8 cellular contexts compared by ENCODE assay signal in the genomic region with DNA sequence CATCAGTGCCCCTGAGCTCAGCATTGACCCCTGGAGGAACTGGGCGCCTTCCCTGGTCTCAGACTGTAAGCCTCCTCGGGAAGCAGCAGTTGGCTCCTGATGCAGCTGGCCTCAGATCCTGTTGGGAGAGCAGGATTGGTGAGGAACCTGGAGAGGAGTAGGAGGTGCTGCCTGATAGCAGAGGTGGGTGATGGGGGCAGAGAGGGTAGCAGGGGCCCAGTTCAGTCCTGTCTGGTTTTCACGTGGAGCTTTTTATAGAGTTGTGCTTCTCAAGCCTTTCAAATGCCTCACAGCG. TPM values are rescaled to one million over a fixed set of nuclear protein-coding genes. Genes with fewer than 3 reads are reported as not detected.
DNase-seq lines count a peak whose midpoint lies in the region; ATAC-seq, FAIRE-seq and TF ChIP-seq lines count a peak whose summit lies in the region.

No MANE protein-coding gene starts in this region.

- no peak overlapping the region for H2BK120ac ChIP-seq in IMR-90 (ENCODE audit: low read depth, low read length)

- H2AK5ac ChIP-seq in IMR-90 (ENCODE audit: low read depth, low read length), result 0 out of 2 replicates have a peak overlapping the region, but pooled peaks have one; percentile 21

- H3K4me3 Mint-ChIP-seq in CD8-positive, alpha-beta T cell, result peak overlapping the region; percentile 63
- H3K4me3 Mint-ChIP-seq in activated naive CD8-positive, alpha-beta T cell treated with anti-CD3 and anti-CD28 coated beads, Interleukin-2, amount 10 ng/mL, durations not matched to agents 7 days and 5 days, result peak overlapping the region; percentile 82
- H3K4me3 Mint-ChIP-seq in natural killer cell treated with Interleukin-12 subunit alpha and Interleukin-12 subunit beta and Interleukin-15 and Interleukin-18, amount 100 ng/mL, for 72 hours, result peak overlapping the region; percentile 87

- TF ChIP-seq RAD21 in IMR-90 (IDR thresholded peaks at IDR 0.05; ENCODE audit: low read length), result no peak

- peaks cover 14 to 69% of the 10 kb centered on the region in 2 experiments for H3K79me1 ChIP-seq in IMR-90 (ENCODE audit: low read depth in 1 of 2, low read length in 2 of 2)

- H2BK20ac ChIP-seq in IMR-90 (ENCODE audit: low read depth, low read length), result no peak overlapping the region

- H2AFZ ChIP-seq in IMR-90 (replicated peaks; ENCODE audit: low read length, poor library complexity), result peak overlapping the region; percentile 48

- H3K4me1 Mint-ChIP-seq in CD8-positive, alpha-beta T cell (ENCODE audit: low read depth), result peaks cover 68% of the 10 kb centered on the region
- peaks cover 54% of the 10 kb centered on the region for H3K4me1 Mint-ChIP-seq in activated naive CD8-positive, alpha-beta T cell treated with anti-CD3 and anti-CD28 coated beads, Interleukin-2, amount 10 ng/mL, durations not matched to agents 7 days and 5 days
- H3K4me1 Mint-ChIP-seq in natural killer cell treated with Interleukin-12 subunit alpha and Interleukin-12 subunit beta and Interleukin-15 and Interleukin-18, amount 100 ng/mL, for 72 hours (ENCODE audit: low read depth in 2 of 2), result peaks cover 52 to 53% of the 10 kb centered on the region in 2 donors

- H4K20me1 ChIP-seq in IMR-90 (ENCODE audit: insufficient read depth, low read length), result peaks cover 7% of the 10 kb centered on the region

- CTCF ChIA-PET in CD8-positive, alpha-beta T cell (lab: Charles Lee), result interaction anchor here (1.0 to 2.4 kb wide), 5 partner anchors 21 to 82 kb away, joined by 4 to 11 read pairs (median 6); no protein-coding TSS in a partner anchor
- CTCF ChIA-PET in IMR-90 (lab: Yijun Ruan, JAX), result interaction anchor here (0.6 to 1.1 kb wide), 3 partner anchors 11 to 100 kb away, joined by 3 to 5 read pairs (median 3); no protein-coding TSS in a partner anchor

- no peak overlapping the region for H3K18ac ChIP-seq in IMR-90 (ENCODE audit: low read depth, low read length)

- no peak overlapping the region for H4K91ac ChIP-seq in IMR-90 (ENCODE audit: insufficient read depth, low read depth, low read length)

- no peak overlapping the region for H3K56ac ChIP-seq in IMR-90 (ENCODE audit: extremely low read depth, insufficient read depth, low read length)

- no peak for TF ChIP-seq CTCF in CD8-positive, alpha-beta T cell (IDR thresholded peaks at IDR 0.05)
- no peak for TF ChIP-seq CTCF in IMR-90 (conservative IDR thresholded peaks at IDR 0.05; ENCODE audit: low read depth, low read length)
- TF ChIP-seq CTCF in ascending aorta (IDR thresholded peaks at IDR 0.05), result no peak

- H3K27me3 ChIP-seq in CD8-positive, alpha-beta T cell (ENCODE audit: insufficient read depth, low read length), result no peaks in the 10 kb centered on the region
- H3K27me3 ChIP-seq in IMR-90 (ENCODE audit: control insufficient read depth, insufficient read depth, low read length) (no peaks in the 10 kb centered on the region), ascending aorta (no peaks in the 10 kb centered on the region)

- peaks cover 35% of the 10 kb centered on the region for H3K9me1 ChIP-seq in IMR-90 (ENCODE audit: insufficient read depth, low read length)

- no peak overlapping the region for H3K4me3 ChIP-seq in CD8-positive, alpha-beta T cell (ENCODE audit: low read depth, low read length)
- H3K4me3 ChIP-seq in IMR-90 (ENCODE audit: insufficient read depth, low read depth, low read length) (no peak overlapping the region), ascending aorta (no peak overlapping the region)

- no peak for FAIRE-seq in GM12892 (lab: Jason Lieb, UNC)

- H3K9ac ChIP-seq in IMR-90 (ENCODE audit: low read depth, low read length), result no peak overlapping the region

- H3K36me3 Mint-ChIP-seq in CD8-positive, alpha-beta T cell, result peaks cover under 1% of the 10 kb centered on the region
- peaks cover 4% of the 10 kb centered on the region for H3K36me3 Mint-ChIP-seq in activated naive CD8-positive, alpha-beta T cell treated with anti-CD3 and anti-CD28 coated beads, Interleukin-2, amount 10 ng/mL, durations not matched to agents 7 days and 5 days
- H3K36me3 Mint-ChIP-seq in natural killer cell treated with Interleukin-12 subunit alpha and Interleukin-12 subunit beta and Interleukin-15 and Interleukin-18, amount 100 ng/mL, for 72 hours, result no peaks in the 10 kb centered on the region

- no peaks in the 10 kb centered on the region for H3K36me3 ChIP-seq in CD8-positive, alpha-beta T cell (ENCODE audit: insufficient read depth, low read length)
- H3K36me3 ChIP-seq in IMR-90 (ENCODE audit: control insufficient read depth, insufficient read depth, low read length), result no peaks in the 10 kb centered on the region
- no peaks in the 10 kb centered on the region for H3K36me3 ChIP-seq in ascending aorta

- H3K9me3 Mint-ChIP-seq in CD8-positive, alpha-beta T cell, result no peaks in the 10 kb centered on the region
- H3K9me3 Mint-ChIP-seq in activated naive CD8-positive, alpha-beta T cell treated with anti-CD3 and anti-CD28 coated beads, Interleukin-2, amount 10 ng/mL, durations not matched to agents 7 days and 5 days, result no peaks in the 10 kb centered on the region
- H3K9me3 Mint-ChIP-seq in natural killer cell treated with Interleukin-12 subunit alpha and Interleukin-12 subunit beta and Interleukin-15 and Interleukin-18, amount 100 ng/mL, for 72 hours, result no peaks in the 10 kb centered on the region

- in situ Hi-C loops in IMR-90 (cut with MboI; ENCODE audit: low sequenced_read_pairs), result no loop called here

- no peak for ATAC-seq in CD8-positive, alpha-beta T cell
- no peak for ATAC-seq in IMR-90 (ENCODE audit: low read depth)
- ATAC-seq in activated naive CD8-positive, alpha-beta T cell treated with anti-CD3 and anti-CD28 coated beads, Interleukin-2, amount 10 ng/mL, durations not matched to agents 7 days and 5 days (ENCODE audit: low read depth), result no peak
- ATAC-seq in natural killer cell treated with Interleukin-12 subunit alpha and Interleukin-12 subunit beta and Interleukin-15 and Interleukin-18, amount 100 ng/mL, for 72 hours, result no peak
- ATAC-seq in HG03442 (IDR thresholded peaks at IDR 0.05; ENCODE audit: unreplicated experiment), result no peak
- no peak for ATAC-seq in GM19463 (IDR thresholded peaks at IDR 0.05; ENCODE audit: unreplicated experiment)

- peak overlapping the region; percentile 13; the same call in 1 of the 2 replicates for H3K4ac ChIP-seq in IMR-90 (ENCODE audit: low read depth, low read length)

- H3K9me3 ChIP-seq in CD8-positive, alpha-beta T cell (ENCODE audit: low read length), result no peaks in the 10 kb centered on the region
- H3K9me3 ChIP-seq in IMR-90 (ENCODE audit: control insufficient read depth, insufficient read depth, low read length), result no peaks in the 10 kb centered on the region
- H3K9me3 ChIP-seq in ascending aorta, result no peaks in the 10 kb centered on the region

- no peak overlapping the region for H3K23ac ChIP-seq in IMR-90 (ENCODE audit: low read depth, low read length)

- DNase-seq in CD8-positive, alpha-beta T cell, result no peak
- DNase-seq in IMR-90 (no peak), GM12892 (ENCODE audit: insufficient read length) (no peak), ascending aorta (ENCODE audit: low spot score in 2 of 2) (no peak)
- no peak for DNase-seq in activated naive CD8-positive, alpha-beta T cell treated with anti-CD3 and anti-CD28 coated beads, Interleukin-2, amount 10 ng/mL, durations not matched to agents 7 days and 5 days
- no peak for DNase-seq in natural killer cell treated with Interleukin-12 subunit alpha and Interleukin-12 subunit beta and Interleukin-15 and Interleukin-18, amount 100 ng/mL, for 72 hours (ENCODE audit: low spot score)

- H3K14ac ChIP-seq in IMR-90 (replicated peaks; ENCODE audit: low read depth, low read length), result no peak overlapping the region

- POLR2A ChIA-PET in CD8-positive, alpha-beta T cell (lab: Charles Lee), result interaction anchor here (1.0 to 4.3 kb wide), 11 partner anchors 9 to 110 kb away, joined by 3 to 59 read pairs (median 4); no protein-coding TSS in a partner anchor
- POLR2A ChIA-PET in IMR-90 (lab: Charles Lee; ENCODE audit: unreplicated experiment), result no interaction called here
- POLR2A ChIA-PET in activated naive CD8-positive, alpha-beta T cell treated with anti-CD3 and anti-CD28 coated beads, Interleukin-2, amount 10 ng/mL, durations not matched to agents 7 days and 5 days (lab: Charles Lee), result interaction anchor here (0.7 to 3.3 kb wide), 14 partner anchors 9 to 405 kb away, joined by 3 to 48 read pairs (median 3); a partner anchor contains a TSS

- no TSS peak for BruUV-seq in IMR-90 (replicated peaks; lab: Mats Ljungman, UMichigan)

- intact Hi-C loops in CD8-positive, alpha-beta T cell (cut with DNase I, micrococcal nuclease), result loop anchor here in 1 of 2 experiments (5.0 kb wide), 1 partner anchor 44 kb away; no protein-coding TSS in a partner anchor
- intact Hi-C loops in IMR-90 (cut with micrococcal nuclease) (no loop called here), ascending aorta (cut with DNase I) (no loop called here)

- dilution Hi-C loops in IMR-90 (cut with HindIII; ENCODE audit: low sequenced_read_pairs, unreplicated experiment), result no loop called here

- peak overlapping the region; percentile 31 for H3K27ac ChIP-seq in CD8-positive, alpha-beta T cell (ENCODE audit: low read depth, low read length)
- H3K27ac ChIP-seq in IMR-90 (ENCODE audit: insufficient read depth, low read length) (no peak overlapping the region), ascending aorta (no peak overlapping the region)

- no peaks in the 10 kb centered on the region for H3K27me3 Mint-ChIP-seq in CD8-positive, alpha-beta T cell (ENCODE audit: low read depth)
- no peaks in the 10 kb centered on the region for H3K27me3 Mint-ChIP-seq in activated naive CD8-positive, alpha-beta T cell treated with anti-CD3 and anti-CD28 coated beads, Interleukin-2, amount 10 ng/mL, durations not matched to agents 7 days and 5 days
- no peaks in the 10 kb centered on the region for H3K27me3 Mint-ChIP-seq in natural killer cell treated with Interleukin-12 subunit alpha and Interleukin-12 subunit beta and Interleukin-15 and Interleukin-18, amount 100 ng/mL, for 72 hours

- no peak overlapping the region for H3K4me2 ChIP-seq in IMR-90 (ENCODE audit: low read depth, low read length)

- H2BK5ac ChIP-seq in IMR-90 (ENCODE audit: low read depth, low read length, poor library complexity, severe bottlenecking), result no peak overlapping the region

- peak overlapping the region in 1 of 2 experiments; percentile 6; a peak in 1 of 4 replicates for H4K8ac ChIP-seq in IMR-90 (ENCODE audit: low read depth in 2 of 2, low read length in 2 of 2)

- peak overlapping the region; percentile 98 for H3K27ac Mint-ChIP-seq in CD8-positive, alpha-beta T cell
- peak overlapping the region; percentile 98 for H3K27ac Mint-ChIP-seq in activated naive CD8-positive, alpha-beta T cell treated with anti-CD3 and anti-CD28 coated beads, Interleukin-2, amount 10 ng/mL, durations not matched to agents 7 days and 5 days
- H3K27ac Mint-ChIP-seq in natural killer cell treated with Interleukin-12 subunit alpha and Interleukin-12 subunit beta and Interleukin-15 and Interleukin-18, amount 100 ng/mL, for 72 hours, result peak overlapping the region; percentile 85 to 90

- WGBS in IMR-90 (ENCODE audit: extremely low coverage in 2 of 2, insufficient read length in 1 of 2), 2 experiments, result no CpG with 5 or more reads among the region's 4 CpGs

- no peak overlapping the region; the same call in 2 of the 3 replicates for H2BK15ac ChIP-seq in IMR-90 (ENCODE audit: low read depth, low read length)

- H3K4me1 ChIP-seq in CD8-positive, alpha-beta T cell (ENCODE audit: insufficient read depth, low read length), result peaks cover 71% of the 10 kb centered on the region
- H3K4me1 ChIP-seq in IMR-90 (ENCODE audit: control insufficient read depth, insufficient read depth, low read length) (peaks cover 32% of the 10 kb centered on the region), ascending aorta (no peaks in the 10 kb centered on the region)

- no peak overlapping the region for H4K5ac ChIP-seq in IMR-90 (ENCODE audit: low read depth, low read length)

- TF ChIP-seq POLR2A in IMR-90 (IDR thresholded peaks at IDR 0.05; ENCODE audit: low read depth, low read length), result no peak
- no peak for TF ChIP-seq POLR2A in GM12892 (IDR thresholded peaks at IDR 0.05; ENCODE audit: low read depth, low read length)

- H2AK9ac ChIP-seq in IMR-90 (replicated peaks; ENCODE audit: low read depth, low read length, poor library complexity), result peak overlapping the region; percentile 63

RNA-seq across cellular contexts. Expression of a gene that starts 23.8 kb away (rescaled TPM):
- total RNA-seq in CD8-positive, alpha-beta T cell, result not detected
- total RNA-seq in IMR-90 (2012; rRNA removed) (not detected in 2 replicates), ascending aorta (not detected)
- polyA plus RNA-seq in IMR-90 (2012; rRNA removed), result not detected in 2 replicates
- polyA plus RNA-seq in IMR-90 (2012; cell fraction: cytosol; rRNA removed), result not detected in 2 replicates
- polyA plus RNA-seq in IMR-90 (2012; cell fraction: nucleus; rRNA removed; ENCODE audit: low replicate concordance), result 0.07 TPM in 1 of 2 replicates, not detected in the other
- not detected for total RNA-seq in activated naive CD8-positive, alpha-beta T cell treated with anti-CD3 and anti-CD28 coated beads, Interleukin-2, amount 10 ng/mL, durations not matched to agents 7 days and 5 days
- total RNA-seq in natural killer cell treated with Interleukin-12 subunit alpha and Interleukin-12 subunit beta and Interleukin-15 and Interleukin-18, amount 100 ng/mL, for 72 hours, result not detected
- polyA plus RNA-seq in GM12892 (2012; ENCODE audit: missing spikeins), result 0.45 TPM
